Comparison of ENCODE assay signal across 12 cellular contexts in genomic region chr15:73593278-73594074, GRCh38. TPM values are rescaled to one million over a fixed set of nuclear protein-coding genes. Genes with fewer than 3 reads are reported as not detected.
DNase-seq lines count a peak whose midpoint lies in the region; ATAC-seq and TF ChIP-seq lines count a peak whose summit lies in the region.
"Had no signal": no experiment of that assay in that cellular context is flagged by ENCODE, and none has a peak within 500 bp of the region (broad histone marks: within the 10 kb centered on the region; RNA-seq: fewer than 3 reads in every experiment).

No MANE protein-coding gene starts in this region.

- H3K79me2 ChIP-seq in neural progenitor cell (ENCODE audit: low read depth): peaks cover 86% of the 10 kb centered on the region

- H3K4me3 ChIP-seq in astrocyte of the spinal cord (ENCODE audit: low read depth, low read length): no peak overlapping the region
- H3K4me3 ChIP-seq in neural progenitor cell: no peak overlapping the region
- H3K4me3 ChIP-seq: gastrocnemius medialis had no signal

- H3K4me1 Mint-ChIP-seq in neural progenitor cell: peaks cover 21% of the 10 kb centered on the region

- H3K27me3 Mint-ChIP-seq in neural progenitor cell (ENCODE audit: insufficient read depth, low read depth): peaks cover 4% of the 10 kb centered on the region
- H3K27me3 Mint-ChIP-seq: stimulated activated memory B cell treated with anti-CD40 and anti-IgM and Interleukin-4, amounts not matched to agents 10 μg/mL and 1 μg/mL and 100 μg/mL, for 72 hours had no signal

- DNase-seq in DMS79 (lab: John Stamatoyannopoulos, UW) (peak; percentile 43), NCI-H146 treated with DMSO at 0.1 percent for 48 hours (lab: John Stamatoyannopoulos, UW; ENCODE audit: unreplicated experiment) (peak; percentile 45), astrocyte of the spinal cord (ENCODE audit: low read depth, low spot score) (peak; percentile 55), kidney tubule cell (ENCODE audit: low spot score) (peak; percentile 33), neural progenitor cell (ENCODE audit: low spot score) (no peak), H4 (ENCODE audit: low spot score) (no peak)
- DNase-seq in activated CD4-positive, alpha-beta T cell treated with anti-CD3 and anti-CD28 coated beads for 1 hour: no peak
- DNase-seq: gastrocnemius medialis, NCI-H1048 had no signal

- H3K9me3 ChIP-seq in neural progenitor cell (ENCODE audit: low read depth): no peaks in the 10 kb centered on the region
- H3K9me3 ChIP-seq: gastrocnemius medialis had no signal

- peaks cover 10% of the 10 kb centered on the region for H3F3A ChIP-seq in neural progenitor cell (ENCODE audit: low read depth)

- ATAC-seq in GM18498 (IDR thresholded peaks at IDR 0.05; ENCODE audit: unreplicated experiment): no peak
- ATAC-seq: gastrocnemius medialis; left lobe of liver; stimulated activated memory B cell treated with anti-CD40 and anti-IgM and Interleukin-4, amounts not matched to agents 10 μg/mL and 1 μg/mL and 100 μg/mL, for 72 hours had no signal

- no peak overlapping the region for H3K27ac ChIP-seq in neural progenitor cell
- H3K27ac ChIP-seq: gastrocnemius medialis had no signal

- H3K36me3 Mint-ChIP-seq in neural progenitor cell: peaks cover 17% of the 10 kb centered on the region

- no peaks in the 10 kb centered on the region for H3K9me3 Mint-ChIP-seq in neural progenitor cell
- H3K9me3 Mint-ChIP-seq: stimulated activated memory B cell treated with anti-CD40 and anti-IgM and Interleukin-4, amounts not matched to agents 10 μg/mL and 1 μg/mL and 100 μg/mL, for 72 hours had no signal

- no peaks in the 10 kb centered on the region for H3K36me3 ChIP-seq in neural progenitor cell

- no peaks in the 10 kb centered on the region for H3K27me3 ChIP-seq in neural progenitor cell
- H3K27me3 ChIP-seq: gastrocnemius medialis had no signal

- no peak overlapping the region for H3K4me3 Mint-ChIP-seq in neural progenitor cell
- H3K4me3 Mint-ChIP-seq: stimulated activated memory B cell treated with anti-CD40 and anti-IgM and Interleukin-4, amounts not matched to agents 10 μg/mL and 1 μg/mL and 100 μg/mL, for 72 hours had no signal

- peaks cover 37% of the 10 kb centered on the region for H3K4me1 ChIP-seq in neural progenitor cell

- H3K27ac Mint-ChIP-seq in neural progenitor cell: no peak overlapping the region
- H3K27ac Mint-ChIP-seq: stimulated activated memory B cell treated with anti-CD40 and anti-IgM and Interleukin-4, amounts not matched to agents 10 μg/mL and 1 μg/mL and 100 μg/mL, for 72 hours had no signal

- peaks cover 75% of the 10 kb centered on the region for H4K20me1 ChIP-seq in neural progenitor cell (ENCODE audit: low read depth)

- TF ChIP-seq CTCF in astrocyte of the spinal cord (IDR thresholded peaks at IDR 0.05; ENCODE audit: low read depth, low read length): no peak
- no peak for TF ChIP-seq CTCF in neural progenitor cell (IDR thresholded peaks at IDR 0.05)

- no peak overlapping the region for H2AFZ ChIP-seq in neural progenitor cell (replicated peaks)

- H3K9ac ChIP-seq in neural progenitor cell: no peak overlapping the region

- in situ Hi-C loops in astrocyte of the spinal cord (cut with HindIII; ENCODE audit: low sequenced_read_pairs): no loop called here

- no peak overlapping the region for H3K4me2 ChIP-seq in neural progenitor cell

RNA-seq across cellular contexts. Expression of gene NPTN, which starts 39.7 kb away (rescaled TPM):
- 84.4 and 110 TPM in 2 replicates for total RNA-seq in neural progenitor cell (ENCODE audit: low replicate concordance)
- total RNA-seq in H4 (2014; rRNA removed; shearing (Covaris generic)): 178 and 199 TPM in 2 replicates

Comparison
In these comparisons a context has a peak if more than half of its experiments do, and no peak if none do; other contexts are left out.
1. DNase-seq: peak in DMS79 (single experiment), NCI-H146 treated with DMSO at 0.1 percent for 48 hours (single experiment), astrocyte of the spinal cord (single experiment) and kidney tubule cell (single experiment); none in activated CD4-positive, alpha-beta T cell treated with anti-CD3 and anti-CD28 coated beads for 1 hour (single experiment), neural progenitor cell (single experiment) and H4 (single experiment).